ENCODE assay signal across 19 cellular contexts in the genomic region with DNA sequence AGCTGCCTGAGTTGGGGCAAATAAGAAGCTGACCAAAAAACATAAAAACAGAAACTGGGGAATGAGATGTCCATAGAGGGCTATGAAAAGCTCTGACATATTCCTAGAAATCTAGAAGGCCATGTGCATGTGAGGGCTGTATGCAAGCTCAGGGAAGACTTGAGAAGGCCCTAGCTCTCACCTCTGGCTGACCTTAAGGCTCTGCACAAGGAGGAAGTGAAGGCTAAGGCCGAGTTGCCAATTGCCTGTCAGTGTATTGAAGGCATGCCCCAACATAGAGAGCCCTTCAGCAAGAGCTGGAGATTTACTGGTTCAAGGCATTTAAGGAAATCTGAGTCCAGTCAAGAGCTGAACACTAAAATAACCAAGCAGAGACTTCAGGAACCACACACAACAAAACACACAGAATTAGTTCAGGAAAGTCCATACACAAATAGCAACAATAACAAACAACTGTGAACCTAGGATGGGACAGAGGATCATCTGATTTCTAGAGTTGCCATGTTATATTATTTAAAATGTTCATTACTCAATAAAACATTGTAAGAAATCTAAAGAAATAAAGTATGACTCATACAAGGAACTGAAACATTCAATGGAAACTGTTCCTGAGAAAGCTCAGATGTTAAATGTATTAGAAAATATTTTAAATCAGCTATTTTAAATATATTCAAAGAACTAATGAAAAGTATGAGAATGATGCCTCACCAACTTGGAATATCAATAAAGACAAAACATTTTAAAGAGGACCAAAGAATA.
DNase-seq lines count a peak whose midpoint lies in the region; ATAC-seq, FAIRE-seq and TF ChIP-seq lines count a peak whose summit lies in the region.
"Had no signal": no experiment of that assay in that cellular context is flagged by ENCODE, and none has a peak within 500 bp of the region (broad histone marks: within the 10 kb centered on the region; RNA-seq: fewer than 3 reads in every experiment).

No MANE protein-coding gene starts in this region.

- no peak overlapping the region for H3K4me3 ChIP-seq in keratinocyte (ENCODE audit: control insufficient read depth in 2 of 3, extremely low read depth in 1 of 3, insufficient read depth in 2 of 3, low read depth in 1 of 3, low read length in 3 of 3)
- H3K4me3 ChIP-seq: smooth muscle cell had no signal

- H3K9me3 Mint-ChIP-seq in stimulated activated naive CD8-positive, alpha-beta T cell treated with anti-CD3 and anti-CD28 coated beads, Interleukin-15, amount 100 ng/mL, for 72 hours: peaks cover 45 to 50% of the 10 kb centered on the region in 2 donors
- H3K9me3 Mint-ChIP-seq in activated T-helper 1 cell treated with anti-CD3 and anti-CD28 coated beads, Interleukin-12 subunit alpha, Interleukin-12 subunit beta, Interleukin-2, Interleukin-4 antibody, amounts not matched to agents 30 ng/mL and 10 ng/mL and 1 ng/mL, durations not matched to agents 14 hours and 24 hours and 36 hours: peaks cover 47% of the 10 kb centered on the region
- no peaks in the 10 kb centered on the region for H3K9me3 Mint-ChIP-seq in type B pancreatic cell

- H3K27me3 ChIP-seq in keratinocyte (ENCODE audit: control insufficient read depth, extremely low read depth, insufficient read depth, low read length): no peaks in the 10 kb centered on the region

- H3K9me3 ChIP-seq in keratinocyte (ENCODE audit: control insufficient read depth, low read depth, low read length): peaks cover 4% of the 10 kb centered on the region

- no peak overlapping the region for H3K9ac ChIP-seq in keratinocyte (ENCODE audit: control insufficient read depth, extremely low read depth, insufficient read depth, low read length)

- no peak for TF ChIP-seq CTCF in keratinocyte (optimal IDR thresholded peaks at IDR 0.05 in 1 of 3, IDR thresholded peaks at IDR 0.05 in 1 of 3, conservative IDR thresholded peaks at IDR 0.05 in 1 of 3; ENCODE audit: extremely low read depth in 1 of 3, insufficient read depth in 2 of 3, low read length in 3 of 3)
- no peak for TF ChIP-seq CTCF in type B pancreatic cell (conservative IDR thresholded peaks at IDR 0.05)

- H2AFZ ChIP-seq in keratinocyte (ENCODE audit: control insufficient read depth, low read length): no peak overlapping the region

- no peaks in the 10 kb centered on the region for H3K79me2 ChIP-seq in keratinocyte (ENCODE audit: control insufficient read depth, insufficient read depth, low read length)

- FAIRE-seq in keratinocyte (lab: Jason Lieb, UNC): peak; percentile 23
- no peak for FAIRE-seq in HTR-8/SVneo (lab: Jason Lieb, UNC)

- peaks cover 21% of the 10 kb centered on the region for H3K4me1 ChIP-seq in keratinocyte (ENCODE audit: control insufficient read depth, extremely low read depth, insufficient read depth, low read length)

- no peak overlapping the region for H3K27ac ChIP-seq in keratinocyte (ENCODE audit: control insufficient read depth, insufficient read depth, low read length)

- no peak overlapping the region for H3K4me3 Mint-ChIP-seq in stimulated activated naive CD8-positive, alpha-beta T cell treated with anti-CD3 and anti-CD28 coated beads, Interleukin-15, amount 100 ng/mL, for 72 hours
- no peak overlapping the region for H3K4me3 Mint-ChIP-seq in activated T-helper 1 cell treated with anti-CD3 and anti-CD28 coated beads, Interleukin-12 subunit alpha, Interleukin-12 subunit beta, Interleukin-2, Interleukin-4 antibody, amounts not matched to agents 30 ng/mL and 10 ng/mL and 1 ng/mL, durations not matched to agents 14 hours and 24 hours and 36 hours
- H3K4me3 Mint-ChIP-seq in type B pancreatic cell: no peak overlapping the region
- H3K4me3 Mint-ChIP-seq: brain, H9 had no signal

- H3K4me2 ChIP-seq in keratinocyte (ENCODE audit: control insufficient read depth, extremely low read depth, insufficient read depth, low read depth, low read length): no peak overlapping the region
- H3K4me2 ChIP-seq: smooth muscle cell had no signal

- ATAC-seq in stimulated activated naive CD8-positive, alpha-beta T cell treated with anti-CD3 and anti-CD28 coated beads, Interleukin-15, Interleukin-2, amounts not matched to agents 100 U/mL and 50 U/mL, for 24 hours: peak; percentile 45
- ATAC-seq in stimulated activated naive CD8-positive, alpha-beta T cell treated with anti-CD3 and anti-CD28 coated beads, Interleukin-15, amount 100 ng/mL, for 72 hours: no peak

- H4K20me1 ChIP-seq in keratinocyte (ENCODE audit: control insufficient read depth, extremely low read depth, insufficient read depth, low read length): no peaks in the 10 kb centered on the region

- intact Hi-C loops in activated T-helper 1 cell treated with anti-CD3 and anti-CD28 coated beads, Interleukin-12 subunit alpha, Interleukin-12 subunit beta, Interleukin-2, Interleukin-4 antibody, amounts not matched to agents 30 ng/mL and 10 ng/mL and 1 ng/mL, durations not matched to agents 14 hours and 24 hours and 36 hours (cut with micrococcal nuclease): no loop called here

- H3K27ac Mint-ChIP-seq in stimulated activated naive CD8-positive, alpha-beta T cell treated with anti-CD3 and anti-CD28 coated beads, Interleukin-15, amount 100 ng/mL, for 72 hours: no peak overlapping the region
- peak overlapping the region; percentile 30 for H3K27ac Mint-ChIP-seq in activated T-helper 1 cell treated with anti-CD3 and anti-CD28 coated beads, Interleukin-12 subunit alpha, Interleukin-12 subunit beta, Interleukin-2, Interleukin-4 antibody, amounts not matched to agents 30 ng/mL and 10 ng/mL and 1 ng/mL, durations not matched to agents 14 hours and 24 hours and 36 hours
- H3K27ac Mint-ChIP-seq in type B pancreatic cell: no peak overlapping the region
- H3K27ac Mint-ChIP-seq: H9 had no signal

- dilution Hi-C loops in keratinocyte (cut with MboI; ENCODE audit: extremely low pct_ligation_motif_present, low sequenced_read_pairs): no loop called here

- H3K27me3 Mint-ChIP-seq in stimulated activated naive CD8-positive, alpha-beta T cell treated with anti-CD3 and anti-CD28 coated beads, Interleukin-15, amount 100 ng/mL, for 72 hours: no peaks in the 10 kb centered on the region
- no peaks in the 10 kb centered on the region for H3K27me3 Mint-ChIP-seq in activated T-helper 1 cell treated with anti-CD3 and anti-CD28 coated beads, Interleukin-12 subunit alpha, Interleukin-12 subunit beta, Interleukin-2, Interleukin-4 antibody, amounts not matched to agents 30 ng/mL and 10 ng/mL and 1 ng/mL, durations not matched to agents 14 hours and 24 hours and 36 hours (ENCODE audit: insufficient read depth)
- H3K27me3 Mint-ChIP-seq in type B pancreatic cell: no peaks in the 10 kb centered on the region
- H3K27me3 Mint-ChIP-seq: brain had no signal

- H3K36me3 ChIP-seq in keratinocyte (ENCODE audit: control insufficient read depth in 2 of 2, extremely low read depth in 1 of 2, insufficient read depth in 2 of 2, low read length in 2 of 2): no peaks in the 10 kb centered on the region

- peaks cover 40% of the 10 kb centered on the region for H3K36me3 Mint-ChIP-seq in activated T-helper 1 cell treated with anti-CD3 and anti-CD28 coated beads, Interleukin-12 subunit alpha, Interleukin-12 subunit beta, Interleukin-2, Interleukin-4 antibody, amounts not matched to agents 30 ng/mL and 10 ng/mL and 1 ng/mL, durations not matched to agents 14 hours and 24 hours and 36 hours (ENCODE audit: low read depth)
- H3K36me3 Mint-ChIP-seq in type B pancreatic cell: peaks cover 8% of the 10 kb centered on the region

- H3K4me1 Mint-ChIP-seq in stimulated activated naive CD8-positive, alpha-beta T cell treated with anti-CD3 and anti-CD28 coated beads, Interleukin-15, amount 100 ng/mL, for 72 hours: peaks cover 45% of the 10 kb centered on the region
- H3K4me1 Mint-ChIP-seq in activated T-helper 1 cell treated with anti-CD3 and anti-CD28 coated beads, Interleukin-12 subunit alpha, Interleukin-12 subunit beta, Interleukin-2, Interleukin-4 antibody, amounts not matched to agents 30 ng/mL and 10 ng/mL and 1 ng/mL, durations not matched to agents 14 hours and 24 hours and 36 hours (ENCODE audit: low read depth): peaks cover 58% of the 10 kb centered on the region
- peaks cover 32% of the 10 kb centered on the region for H3K4me1 Mint-ChIP-seq in type B pancreatic cell (ENCODE audit: unreplicated experiment)

- no peaks in the 10 kb centered on the region for H3K9me1 ChIP-seq in keratinocyte (ENCODE audit: control insufficient read depth, extremely low read depth, insufficient read depth, low read length)

- no peak for DNase-seq in stimulated activated naive CD8-positive, alpha-beta T cell treated with anti-CD3 and anti-CD28 coated beads, Interleukin-15, Interleukin-2, amounts not matched to agents 100 U/mL and 50 U/mL, for 24 hours
- DNase-seq in stimulated activated naive CD8-positive, alpha-beta T cell treated with anti-CD3 and anti-CD28 coated beads, Interleukin-15, amount 100 ng/mL, for 72 hours: no peak
- DNase-seq in activated T-helper 1 cell treated with anti-CD3 and anti-CD28 coated beads, Interleukin-12 subunit alpha, Interleukin-12 subunit beta, Interleukin-2, Interleukin-4 antibody, amounts not matched to agents 30 ng/mL and 10 ng/mL and 1 ng/mL, durations not matched to agents 14 hours and 24 hours and 36 hours (ENCODE audit: low spot score): no peak
- no peak for DNase-seq in keratinocyte (ENCODE audit: low read depth, low spot score)
- DNase-seq in NCI-H1417 (lab: John Stamatoyannopoulos, UW): no peak
- no peak for DNase-seq in HTR-8/SVneo (ENCODE audit: insufficient read length, low spot score)
- DNase-seq in type B pancreatic cell (ENCODE audit: extremely low spot score, unreplicated experiment): no peak
- no peak for DNase-seq in NOMO-1 (lab: John Stamatoyannopoulos, UW; ENCODE audit: unreplicated experiment in 2 of 2)
- DNase-seq: activated CD4-positive, alpha-beta T cell treated with anti-CD3 and anti-CD28 coated beads for 4 hours; activated effector memory CD4-positive, alpha-beta T cell treated with Interleukin-2 at 50 U/mL for 16 hours; DMS153; effector CD8-positive, alpha-beta T cell; H9; NCI-H1694; NCI-H510A; occipital lobe; OCI-M1 had no signal
